22 cellular contexts compared by ENCODE assay signal in the genomic region with DNA sequence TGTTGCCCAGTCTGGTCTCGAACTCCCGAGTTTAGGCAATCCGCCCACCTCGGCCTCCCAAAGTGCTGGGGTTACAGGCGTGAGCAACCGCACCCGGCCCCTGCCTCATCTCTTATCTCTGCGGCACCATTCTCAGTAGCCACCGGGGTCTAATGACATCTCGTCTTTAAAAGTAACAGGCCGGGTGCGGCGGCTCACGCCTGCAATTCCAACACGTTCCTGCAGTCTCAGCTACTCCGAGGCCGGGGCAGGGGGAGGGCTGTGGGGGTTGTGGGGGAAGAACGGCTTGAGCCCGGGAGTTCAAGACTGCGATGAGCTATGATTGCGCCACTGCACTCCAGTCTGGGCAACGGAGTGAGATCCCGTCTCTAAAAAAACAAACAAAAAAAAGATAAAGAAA. TPM values are rescaled to one million over a fixed set of nuclear protein-coding genes. Genes with fewer than 3 reads are reported as not detected.
DNase-seq lines count a peak whose midpoint lies in the region; ATAC-seq and TF ChIP-seq lines count a peak whose summit lies in the region.
"Had no signal": no experiment of that assay in that cellular context is flagged by ENCODE, and none has a peak within 500 bp of the region (broad histone marks: within the 10 kb centered on the region; RNA-seq: fewer than 3 reads in every experiment).

No MANE protein-coding gene starts in this region.

- H4K20me1 ChIP-seq in GM23338 (replicated peaks; ENCODE audit: insufficient read depth): no peaks in the 10 kb centered on the region

- H3K9ac ChIP-seq in mesendoderm (ENCODE audit: low read length): no peak overlapping the region

- H3K27me3 Mint-ChIP-seq in GM23338 (ENCODE audit: insufficient read depth, low read depth, poor library complexity) (peaks cover 6% of the 10 kb centered on the region), WTC11 (ENCODE audit: low read depth) (no peaks in the 10 kb centered on the region; the same call in 1 of the 2 replicates)

- H3K79me1 ChIP-seq in mesendoderm (ENCODE audit: low read length): no peaks in the 10 kb centered on the region

- H3K4me1 ChIP-seq in GM23338 (ENCODE audit: insufficient read depth) (peaks cover 3% of the 10 kb centered on the region), mesendoderm (ENCODE audit: control insufficient read depth, low read depth, low read length) (no peaks in the 10 kb centered on the region)

- no peak overlapping the region for H2BK5ac ChIP-seq in mesendoderm (ENCODE audit: low read length)

- no peak overlapping the region for H2BK120ac ChIP-seq in mesendoderm (ENCODE audit: low read depth, low read length)

- H2AFZ ChIP-seq in GM23338: peak overlapping the region; percentile 90; the same call in 1 of the 2 replicates

- no peaks in the 10 kb centered on the region for H3K36me3 Mint-ChIP-seq in GM23338 (ENCODE audit: low read depth)
- H3K36me3 Mint-ChIP-seq in WTC11: no peaks in the 10 kb centered on the region

- H3K9me3 Mint-ChIP-seq in GM23338 (no peaks in the 10 kb centered on the region; the same call in 2 of the 3 replicates), WTC11 (no peaks in the 10 kb centered on the region)

- peaks cover 10% of the 10 kb centered on the region for H3K4me1 Mint-ChIP-seq in GM23338
- H3K4me1 Mint-ChIP-seq in WTC11: peaks cover 7% of the 10 kb centered on the region

- H3K4me3 ChIP-seq in GM23338: no peak overlapping the region
- no peak overlapping the region for H3K4me3 ChIP-seq in mesendoderm (ENCODE audit: low read length)

- ATAC-seq in GM23338 (peak; percentile 90), WTC11 (peak; percentile 95), HG03342 (IDR thresholded peaks at IDR 0.05; ENCODE audit: unreplicated experiment) (no peak)
- ATAC-seq: HCT116 had no signal

- no peak overlapping the region for H4K5ac ChIP-seq in mesendoderm (ENCODE audit: low read length)

- no peak overlapping the region for H3K56ac ChIP-seq in mesendoderm (ENCODE audit: low read length)

- no peak overlapping the region for H3K4me2 ChIP-seq in GM23338
- no peak overlapping the region for H3K4me2 ChIP-seq in mesendoderm (ENCODE audit: low read length)

- H3K27me3 ChIP-seq in GM23338 (ENCODE audit: insufficient read depth) (no peaks in the 10 kb centered on the region), mesendoderm (ENCODE audit: insufficient read depth, low read length, poor library complexity) (no peaks in the 10 kb centered on the region)

- H3K23ac ChIP-seq in mesendoderm (ENCODE audit: low read length): no peak overlapping the region

- H3K4ac ChIP-seq in mesendoderm (ENCODE audit: low read depth, low read length): no peak overlapping the region

- H2AK5ac ChIP-seq in mesendoderm (ENCODE audit: low read length): no peak overlapping the region

- H3F3A ChIP-seq in GM23338 (replicated peaks; ENCODE audit: low read depth): no peaks in the 10 kb centered on the region

- peak; percentile 8 for DNase-seq in DMS114 treated with DMSO at 0.1 percent for 48 hours (lab: John Stamatoyannopoulos, UW; ENCODE audit: unreplicated experiment)
- DNase-seq in GM23338 (ENCODE audit: low spot score): peak; percentile 62
- peak; percentile 26 for DNase-seq in WTC11 (ENCODE audit: low spot score)
- peak; percentile 49 for DNase-seq in mesendoderm
- no peak for DNase-seq in SHP77 treated with DMSO at 0.1 percent for 48 hours (lab: John Stamatoyannopoulos, UW)
- DNase-seq in hypothalamus (lab: John Stamatoyannopoulos, UW): no peak
- DNase-seq: Calu3, DMS153, DND-41, Kasumi-1, NCI-H1105, NCI-H1436 treated with DMSO at 0.1 percent for 48 hours, NCI-H187 treated with DMSO at 0.1 percent for 48 hours, NCI-H2171 treated with DMSO at 0.1 percent for 48 hours, NCI-H345, NCI-H510A treated with DMSO at 0.1 percent for 48 hours, NCI-H82, Right ventricle myocardium superior, RPMI8226, T-helper 1 cell had no signal

- H3K4me3 Mint-ChIP-seq in GM23338 (no peak overlapping the region), WTC11 (no peak overlapping the region)

- H3K18ac ChIP-seq in mesendoderm (ENCODE audit: low read length): no peak overlapping the region

- CTCF ChIA-PET in WTC11 (lab: Charles Lee): interaction anchor here (1.5 kb wide), 1 partner anchor 66 kb away, joined by 8 read pairs; no protein-coding TSS in a partner anchor

- H2BK15ac ChIP-seq in mesendoderm (replicated peaks; ENCODE audit: low read depth): no peak overlapping the region

- H3K9me2 ChIP-seq in GM23338 (ENCODE audit: insufficient read depth): no peaks in the 10 kb centered on the region

- TF ChIP-seq CTCF in GM23338 (conservative IDR thresholded peaks at IDR 0.05; ENCODE audit: low read depth in 2 of 2) (no peak), WTC11 (IDR thresholded peaks at IDR 0.05) (no peak)

- WGBS in mesendoderm (ENCODE audit: extremely low coverage, insufficient coverage, low lambda C conversion rate): no CpG with 5 or more reads among the region's 23 CpGs

- H3K27ac ChIP-seq in GM23338 (ENCODE audit: low read depth): no peak overlapping the region
- H3K27ac ChIP-seq in mesendoderm (ENCODE audit: low read depth, low read length): no peak overlapping the region

- H4K8ac ChIP-seq in mesendoderm (ENCODE audit: low read depth, low read length): no peak overlapping the region

- H3K36me3 ChIP-seq in GM23338 (ENCODE audit: insufficient read depth) (no peaks in the 10 kb centered on the region), mesendoderm (ENCODE audit: control insufficient read depth, insufficient read depth, low read length) (no peaks in the 10 kb centered on the region)

- no peak overlapping the region for H3K27ac Mint-ChIP-seq in GM23338
- H3K27ac Mint-ChIP-seq in WTC11: no peak overlapping the region

- no peaks in the 10 kb centered on the region for H3K79me2 ChIP-seq in GM23338 (replicated peaks; ENCODE audit: insufficient read depth)
- H3K79me2 ChIP-seq in mesendoderm (ENCODE audit: control insufficient read depth, insufficient read depth, low read length): no peaks in the 10 kb centered on the region

- POLR2A ChIA-PET in WTC11 (lab: Charles Lee): no interaction called here

TF ChIP-seq in GM23338, 12 proteins besides CTCF, POLR2A, EP300 and RAD21 (continues in another document):
- no peak for TF ChIP-seq JUNB (IDR thresholded peaks at IDR 0.05; ENCODE audit: unreplicated experiment)

TF ChIP-seq in WTC11, 78 proteins besides CTCF, POLR2A, EP300 and RAD21 (continues in another document):
- TF ChIP-seq NR1H2 (CRISPR knock-in tag; IDR thresholded peaks at IDR 0.05) (no peak), FOXK1 (CRISPR knock-in tag; IDR thresholded peaks at IDR 0.05) (no peak), CREB1 (CRISPR knock-in tag; IDR thresholded peaks at IDR 0.05) (no peak), NFATC4 (CRISPR knock-in tag; IDR thresholded peaks at IDR 0.05) (no peak), ZNF219 (CRISPR knock-in tag; IDR thresholded peaks at IDR 0.05; ENCODE audit: borderline replicate concordance) (no peak), RELA (CRISPR knock-in tag; IDR thresholded peaks at IDR 0.05; ENCODE audit: borderline replicate concordance) (no peak), MYBL2 (CRISPR knock-in tag; IDR thresholded peaks at IDR 0.05) (no peak), NFE2L1 (CRISPR knock-in tag; IDR thresholded peaks at IDR 0.05) (no peak), FOXP1 (CRISPR knock-in tag; IDR thresholded peaks at IDR 0.05; ENCODE audit: borderline replicate concordance) (no peak), MXD4 (CRISPR knock-in tag; IDR thresholded peaks at IDR 0.05; ENCODE audit: borderline replicate concordance) (no peak)
- TF ChIP-seq, protein P1, sequence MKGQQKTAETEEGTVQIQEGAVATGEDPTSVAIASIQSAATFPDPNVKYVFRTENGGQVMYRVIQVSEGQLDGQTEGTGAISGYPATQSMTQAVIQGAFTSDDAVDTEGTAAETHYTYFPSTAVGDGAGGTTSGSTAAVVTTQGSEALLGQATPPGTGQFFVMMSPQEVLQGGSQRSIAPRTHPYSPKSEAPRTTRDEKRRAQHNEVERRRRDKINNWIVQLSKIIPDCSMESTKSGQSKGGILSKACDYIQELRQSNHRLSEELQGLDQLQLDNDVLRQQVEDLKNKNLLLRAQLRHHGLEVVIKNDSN (CRISPR knock-in tag; IDR thresholded peaks at IDR 0.05): no peak
- TF ChIP-seq, protein P2, sequence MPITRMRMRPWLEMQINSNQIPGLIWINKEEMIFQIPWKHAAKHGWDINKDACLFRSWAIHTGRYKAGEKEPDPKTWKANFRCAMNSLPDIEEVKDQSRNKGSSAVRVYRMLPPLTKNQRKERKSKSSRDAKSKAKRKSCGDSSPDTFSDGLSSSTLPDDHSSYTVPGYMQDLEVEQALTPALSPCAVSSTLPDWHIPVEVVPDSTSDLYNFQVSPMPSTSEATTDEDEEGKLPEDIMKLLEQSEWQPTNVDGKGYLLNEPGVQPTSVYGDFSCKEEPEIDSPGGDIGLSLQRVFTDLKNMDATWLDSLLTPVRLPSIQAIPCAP (CRISPR knock-in tag; IDR thresholded peaks at IDR 0.05): no peak

RNA-seq across cellular contexts. Expression of a gene that starts 28.8 kb away (rescaled TPM):
- 18.5 and 21.5 TPM in 2 replicates for total RNA-seq in GM23338 (2014; rRNA removed; shearing (Covaris generic))
- polyA plus RNA-seq in GM23338 (2016; fragmentation: Nextera tagmentation; extraction: Ambion mirVana): 32.8 and 34.2 TPM in 2 replicates
- 12.0 to 15.6 TPM (median 14.8 TPM) in 3 replicates for total RNA-seq in WTC11 (2021)
- polyA plus RNA-seq in mesendoderm (2013, experiment 1 of 2): 17.0 TPM
- polyA plus RNA-seq in mesendoderm (2013, experiment 2 of 2): 19.0 TPM

Comparison
In these comparisons a context has a peak if more than half of its experiments do, and no peak if none do; other contexts are left out.
1. DNase-seq: peak in DMS114 treated with DMSO at 0.1 percent for 48 hours (single experiment), GM23338 (single experiment), WTC11 (single experiment) and mesendoderm (single experiment); none in SHP77 treated with DMSO at 0.1 percent for 48 hours (single experiment) and hypothalamus (0 of 51).